ENCODE assay signal across 24 cellular contexts in genomic region chr12:70577283-70577634, GRCh38. TPM values are rescaled to one million over a fixed set of nuclear protein-coding genes. Genes with fewer than 3 reads are reported as not detected.
DNase-seq lines count a peak whose midpoint lies in the region; ATAC-seq, FAIRE-seq and TF ChIP-seq lines count a peak whose summit lies in the region.
"Had no signal": no experiment of that assay in that cellular context is flagged by ENCODE, and none has a peak within 500 bp of the region (broad histone marks: within the 10 kb centered on the region; RNA-seq: fewer than 3 reads in every experiment).

No MANE protein-coding gene starts in this region.

- H3K27me3 Mint-ChIP-seq in CD4-positive, alpha-beta T cell = peaks cover 10% of the 10 kb centered on the region
- no peaks in the 10 kb centered on the region for H3K27me3 Mint-ChIP-seq in HFFc6 (ENCODE audit: insufficient read depth)
- peaks cover 0 to 34% of the 10 kb centered on the region in 2 donors for H3K27me3 Mint-ChIP-seq in effector memory CD8-positive, alpha-beta T cell
- H3K27me3 Mint-ChIP-seq: stimulated activated naive B cell treated with anti-CD40 and anti-IgM and Interleukin-4, amounts not matched to agents 10 μg/mL and 1 μg/mL and 100 μg/mL, for 72 hours had no signal

- no peaks in the 10 kb centered on the region for H3K9me3 ChIP-seq in CD4-positive, alpha-beta T cell (ENCODE audit: control insufficient read depth, low read length)
- no peaks in the 10 kb centered on the region for H3K9me3 ChIP-seq in OCI-LY7 (ENCODE audit: low read length)
- H3K9me3 ChIP-seq in endothelial cell of umbilical vein (replicated peaks; ENCODE audit: control insufficient read depth, insufficient read depth, low read length) = no peaks in the 10 kb centered on the region
- H3K9me3 ChIP-seq: heart right ventricle, psoas muscle, suprapubic skin had no signal

- no peaks in the 10 kb centered on the region for H3K27me3 ChIP-seq in CD4-positive, alpha-beta T cell (ENCODE audit: control insufficient read depth, insufficient read depth, low read length)
- no peaks in the 10 kb centered on the region for H3K27me3 ChIP-seq in endothelial cell of umbilical vein (ENCODE audit: control insufficient read depth in 2 of 2, insufficient read depth in 2 of 2, low read length in 2 of 2)
- H3K27me3 ChIP-seq: heart right ventricle, suprapubic skin had no signal

- BruUV-seq in OCI-LY7 (replicated peaks; lab: Mats Ljungman, UMichigan) = no TSS peak
- no TSS peak for BruUV-seq in endothelial cell of umbilical vein (replicated peaks; lab: Mats Ljungman, UMichigan)

- no peak overlapping the region for H3K4me3 Mint-ChIP-seq in CD4-positive, alpha-beta T cell
- no peak overlapping the region for H3K4me3 Mint-ChIP-seq in HFFc6
- no peak overlapping the region for H3K4me3 Mint-ChIP-seq in effector memory CD8-positive, alpha-beta T cell
- H3K4me3 Mint-ChIP-seq: activated naive CD4-positive, alpha-beta T cell treated with anti-CD3 and anti-CD28 coated beads for 36 hours; activated T-helper 1 cell treated with anti-CD3 and anti-CD28 coated beads, Interleukin-12 subunit alpha, Interleukin-12 subunit beta, Interleukin-2, Interleukin-4 antibody, amounts not matched to agents 30 ng/mL and 10 ng/mL and 1 ng/mL, durations not matched to agents 14 hours and 24 hours and 36 hours; CD4-positive, CD25-positive, alpha-beta regulatory T cell; mesothelial cell of epicardium; naive thymus-derived CD4-positive, alpha-beta T cell; stimulated activated naive B cell treated with anti-CD40 and anti-IgM and Interleukin-4, amounts not matched to agents 10 μg/mL and 1 μg/mL and 100 μg/mL, for 72 hours; WTC11 had no signal

- no peaks in the 10 kb centered on the region for H3K9me2 ChIP-seq in OCI-LY7 (ENCODE audit: insufficient read depth, low read length)

- dilution Hi-C loops in endothelial cell of umbilical vein (cut with MboI; ENCODE audit: extremely low pct_ligation_motif_present, low sequenced_read_pairs) = no loop called here

- peak; percentile 5 for TF ChIP-seq CTCF in CD4-positive, alpha-beta T cell (IDR thresholded peaks at IDR 0.05)
- TF ChIP-seq CTCF in HFFc6 (IDR thresholded peaks at IDR 0.05) = peak; percentile 48
- TF ChIP-seq CTCF in OCI-LY7 (conservative IDR thresholded peaks at IDR 0.05; ENCODE audit: low read length) = peak; percentile 14; the same call in 1 of the 2 replicates
- no peak for TF ChIP-seq CTCF in endothelial cell of umbilical vein (IDR thresholded peaks at IDR 0.05; ENCODE audit: extremely low read depth in 1 of 2, insufficient read depth in 1 of 2, low read depth in 1 of 2, low read length in 2 of 2)

- TF ChIP-seq POLR2A in endothelial cell of umbilical vein (IDR thresholded peaks at IDR 0.05; ENCODE audit: low read depth, low read length) = peak; percentile 25

- H3K27ac Mint-ChIP-seq in CD4-positive, alpha-beta T cell = no peak overlapping the region
- H3K27ac Mint-ChIP-seq in HFFc6 = no peak overlapping the region
- H3K27ac Mint-ChIP-seq in effector memory CD8-positive, alpha-beta T cell = no peak overlapping the region
- H3K27ac Mint-ChIP-seq: activated naive CD4-positive, alpha-beta T cell treated with anti-CD3 and anti-CD28 coated beads for 36 hours; activated T-helper 1 cell treated with anti-CD3 and anti-CD28 coated beads, Interleukin-12 subunit alpha, Interleukin-12 subunit beta, Interleukin-2, Interleukin-4 antibody, amounts not matched to agents 30 ng/mL and 10 ng/mL and 1 ng/mL, durations not matched to agents 14 hours and 24 hours and 36 hours; CD4-positive, CD25-positive, alpha-beta regulatory T cell; mesothelial cell of epicardium; naive thymus-derived CD4-positive, alpha-beta T cell; stimulated activated naive B cell treated with anti-CD40 and anti-IgM and Interleukin-4, amounts not matched to agents 10 μg/mL and 1 μg/mL and 100 μg/mL, for 72 hours; WTC11 had no signal

- no peak for ATAC-seq in CD4-positive, alpha-beta T cell (ENCODE audit: poor library complexity)
- ATAC-seq in GM21619 (IDR thresholded peaks at IDR 0.05; ENCODE audit: unreplicated experiment) = no peak
- ATAC-seq in effector memory CD8-positive, alpha-beta T cell (replicated peaks) = no peak
- ATAC-seq: naive thymus-derived CD4-positive, alpha-beta T cell; Right ventricle myocardium inferior had no signal

- no peaks in the 10 kb centered on the region for H3K4me1 ChIP-seq in OCI-LY7 (ENCODE audit: insufficient read depth, low read length, poor library complexity, severe bottlenecking)
- H3K4me1 ChIP-seq in endothelial cell of umbilical vein (ENCODE audit: control insufficient read depth, extremely low read depth, insufficient read depth, low read length) = peaks cover 15% of the 10 kb centered on the region
- H3K4me1 ChIP-seq: psoas muscle, suprapubic skin had no signal

- DNase-seq in CD4-positive, alpha-beta T cell = no peak
- DNase-seq in HFFc6 (no peak), OCI-LY7 (ENCODE audit: low spot score) (no peak), endothelial cell of umbilical vein (ENCODE audit: low read depth, low spot score) (no peak), NCI-H1930 (lab: John Stamatoyannopoulos, UW) (no peak)
- no peak for DNase-seq in stimulated activated CD4-positive, alpha-beta T cell treated with anti-CD3 and anti-CD28 coated beads, Interleukin-4, amount 100 ng/mL, for 4 hours
- DNase-seq in effector memory CD8-positive, alpha-beta T cell = no peak
- DNase-seq: activated CD4-positive, alpha-beta T cell treated with anti-CD3 and anti-CD28 coated beads, Interleukin-2, amount 50 U/mL, for 1 hour; activated CD8-positive, alpha-beta memory T cell treated with anti-CD3 and anti-CD28 coated beads, Interleukin-2, amount 50 U/mL, for 4 hours; activated naive CD4-positive, alpha-beta T cell treated with anti-CD3 and anti-CD28 coated beads for 36 hours; effector CD8-positive, alpha-beta T cell; GOT3; heart right ventricle; psoas muscle; stimulated activated naive B cell treated with anti-CD40 and anti-IgM and Interleukin-4, amounts not matched to agents 10 μg/mL and 1 μg/mL and 100 μg/mL, for 72 hours had no signal

- no peak overlapping the region for H3K4me2 ChIP-seq in OCI-LY7 (ENCODE audit: low read length)
- H3K4me2 ChIP-seq in endothelial cell of umbilical vein (ENCODE audit: insufficient read depth, low read length) = no peak overlapping the region

- intact Hi-C loops in CD4-positive, alpha-beta T cell (cut with DNase I, micrococcal nuclease) = loop anchor here (1.0 to 10.0 kb wide), 4 partner anchors 362 to 1222 kb away; partner anchors contain the start of gene YEATS4 (in 1 of the 2)
- intact Hi-C loops in OCI-LY7 (cut with micrococcal nuclease; ENCODE audit: unreplicated experiment) (loop anchor here (1.0 to 10.0 kb wide), 5 partner anchors 90 to 698 kb away; partner anchors contain the start of gene KCNMB4), endothelial cell of umbilical vein (cut with micrococcal nuclease) (loop anchor here (1.0 to 10.0 kb wide), 4 partner anchors 142 to 792 kb away; no protein-coding TSS in a partner anchor)

- H3K9ac ChIP-seq in endothelial cell of umbilical vein (replicated peaks; ENCODE audit: extremely low read depth, insufficient read depth, low read length) = no peak overlapping the region

- H3K9me1 ChIP-seq in endothelial cell of umbilical vein (replicated peaks; ENCODE audit: control insufficient read depth, extremely low read depth, insufficient read depth, low read length) = no peaks in the 10 kb centered on the region

- FAIRE-seq in endothelial cell of umbilical vein (lab: Jason Lieb, UNC) = no peak
- FAIRE-seq: urothelium cell line had no signal

- H3K79me2 ChIP-seq in OCI-LY7 (ENCODE audit: insufficient read depth, low read depth, low read length) = no peaks in the 10 kb centered on the region
- no peaks in the 10 kb centered on the region for H3K79me2 ChIP-seq in endothelial cell of umbilical vein (ENCODE audit: control insufficient read depth, insufficient read depth, low read length)

- H3K4me1 Mint-ChIP-seq in CD4-positive, alpha-beta T cell (ENCODE audit: low read depth) = no peaks in the 10 kb centered on the region
- peaks cover 19% of the 10 kb centered on the region for H3K4me1 Mint-ChIP-seq in HFFc6 (ENCODE audit: low read depth)
- no peaks in the 10 kb centered on the region for H3K4me1 Mint-ChIP-seq in effector memory CD8-positive, alpha-beta T cell (ENCODE audit: low read depth in 2 of 2)
- H3K4me1 Mint-ChIP-seq: CD4-positive, CD25-positive, alpha-beta regulatory T cell; mesothelial cell of epicardium; naive thymus-derived CD4-positive, alpha-beta T cell; stimulated activated naive B cell treated with anti-CD40 and anti-IgM and Interleukin-4, amounts not matched to agents 10 μg/mL and 1 μg/mL and 100 μg/mL, for 72 hours had no signal

- POLR2A ChIA-PET in CD4-positive, alpha-beta T cell (lab: Charles Lee) = no interaction called here
- POLR2A ChIA-PET in OCI-LY7 (lab: Charles Lee) (interaction anchor here (0.6 to 1.2 kb wide), 7 partner anchors 116 to 992 kb away, joined by 3 to 6 read pairs (median 3); partner anchors contain the start of gene CCT2), endothelial cell of umbilical vein (lab: Charles Lee) (no interaction called here)

- H4K20me1 ChIP-seq in OCI-LY7 (ENCODE audit: insufficient read depth, low read length) (no peaks in the 10 kb centered on the region), endothelial cell of umbilical vein (replicated peaks; ENCODE audit: control insufficient read depth, extremely low read depth, insufficient read depth, low read length) (no peaks in the 10 kb centered on the region)

- H2AFZ ChIP-seq in OCI-LY7 (ENCODE audit: low read length) (no peak overlapping the region), endothelial cell of umbilical vein (ENCODE audit: low read depth, low read length) (no peak overlapping the region)

- H3K36me3 Mint-ChIP-seq in CD4-positive, alpha-beta T cell (ENCODE audit: low read depth) = no peaks in the 10 kb centered on the region
- H3K36me3 Mint-ChIP-seq in HFFc6 (ENCODE audit: low read depth) = no peaks in the 10 kb centered on the region
- H3K36me3 Mint-ChIP-seq in effector memory CD8-positive, alpha-beta T cell (ENCODE audit: insufficient read depth) = no peaks in the 10 kb centered on the region
- H3K36me3 Mint-ChIP-seq: CD4-positive, CD25-positive, alpha-beta regulatory T cell; mesothelial cell of epicardium; naive thymus-derived CD4-positive, alpha-beta T cell; stimulated activated naive B cell treated with anti-CD40 and anti-IgM and Interleukin-4, amounts not matched to agents 10 μg/mL and 1 μg/mL and 100 μg/mL, for 72 hours; WTC11 had no signal

- H3K27ac ChIP-seq in CD4-positive, alpha-beta T cell (ENCODE audit: low read depth, low read length) = no peak overlapping the region
- H3K27ac ChIP-seq in OCI-LY7 (ENCODE audit: low read depth, low read length, poor library complexity, severe bottlenecking) (no peak overlapping the region), endothelial cell of umbilical vein (ENCODE audit: insufficient read depth, low read depth, low read length) (no peak overlapping the region)
- H3K27ac ChIP-seq: psoas muscle, suprapubic skin had no signal

- CTCF ChIA-PET in CD4-positive, alpha-beta T cell (lab: Charles Lee) = interaction anchor here (1.0 to 1.8 kb wide), 4 partner anchors 676 to 1220 kb away, joined by 3 to 16 read pairs (median 6); no protein-coding TSS in a partner anchor
- CTCF ChIA-PET in OCI-LY7 (lab: Charles Lee; ENCODE audit: unreplicated experiment) = interaction anchor here (1.0 kb wide), 1 partner anchor 697 kb away, joined by 8 read pairs; no protein-coding TSS in a partner anchor
- CTCF ChIA-PET in endothelial cell of umbilical vein (lab: Charles Lee) = interaction anchor here (0.6 to 3.9 kb wide), 46 partner anchors 8 to 1059 kb away, joined by 3 to 62 read pairs (median 4); no protein-coding TSS in a partner anchor

- no peaks in the 10 kb centered on the region for H3K9me3 Mint-ChIP-seq in CD4-positive, alpha-beta T cell
- H3K9me3 Mint-ChIP-seq in HFFc6 = no peaks in the 10 kb centered on the region
- H3K9me3 Mint-ChIP-seq in effector memory CD8-positive, alpha-beta T cell = no peaks in the 10 kb centered on the region
- H3K9me3 Mint-ChIP-seq: activated naive CD4-positive, alpha-beta T cell treated with anti-CD3 and anti-CD28 coated beads for 36 hours; activated T-helper 1 cell treated with anti-CD3 and anti-CD28 coated beads, Interleukin-12 subunit alpha, Interleukin-12 subunit beta, Interleukin-2, Interleukin-4 antibody, amounts not matched to agents 30 ng/mL and 10 ng/mL and 1 ng/mL, durations not matched to agents 14 hours and 24 hours and 36 hours; CD4-positive, CD25-positive, alpha-beta regulatory T cell; mesothelial cell of epicardium; naive thymus-derived CD4-positive, alpha-beta T cell; stimulated activated naive B cell treated with anti-CD40 and anti-IgM and Interleukin-4, amounts not matched to agents 10 μg/mL and 1 μg/mL and 100 μg/mL, for 72 hours; WTC11 had no signal

- H3K36me3 ChIP-seq in OCI-LY7 (ENCODE audit: insufficient read depth, low read length) = no peaks in the 10 kb centered on the region
- H3K36me3 ChIP-seq in endothelial cell of umbilical vein (ENCODE audit: control insufficient read depth in 2 of 2, extremely low read depth in 1 of 2, insufficient read depth in 2 of 2, low read length in 2 of 2) = peaks cover 33 to 50% of the 10 kb centered on the region in 2 experiments
- H3K36me3 ChIP-seq: suprapubic skin had no signal

- H3K4me3 ChIP-seq in OCI-LY7 (ENCODE audit: low read depth, low read length, poor library complexity, severe bottlenecking) = no peak overlapping the region
- no peak overlapping the region for H3K4me3 ChIP-seq in endothelial cell of umbilical vein (replicated peaks in 1 of 3; ENCODE audit: insufficient read depth in 1 of 3, low read depth in 1 of 3, low read length in 3 of 3)
- H3K4me3 ChIP-seq: heart right ventricle, psoas muscle, suprapubic skin had no signal

RNA-seq across cellular contexts. Expression of gene PTPRB, which starts 60.0 kb away (rescaled TPM):
- not detected for total RNA-seq in CD4-positive, alpha-beta T cell
- 1 to 10 TPM; 2.6 to 4.3 (median 3.1) TPM for total RNA-seq in HFFc6 (2021; fragmentation: NEBNext Ultra II Directional; extraction: Animal tissue kit (Norgen Biotek cat#: 25700))
- not detected in 2 replicates for total RNA-seq in OCI-LY7 (2014; rRNA removed; shearing (Covaris generic))
- total RNA-seq in OCI-LY7 (2022) (not detected in 2 replicates), endothelial cell of umbilical vein (150 and 151 TPM in 2 replicates)
- polyA plus RNA-seq in endothelial cell of umbilical vein = 64.1 and 66.4 TPM in 2 replicates
- 46.2 and 51.4 TPM in 2 replicates for polyA plus RNA-seq in endothelial cell of umbilical vein (2011; cell fraction: cytosol; rRNA removed)
- 231 and 235 TPM in 2 replicates for polyA plus RNA-seq in endothelial cell of umbilical vein (2011; cell fraction: nucleus; rRNA removed)
- polyA plus RNA-seq in endothelial cell of umbilical vein (2012) = 45.3 and 57.4 TPM in 2 replicates
- polyA minus RNA-seq in endothelial cell of umbilical vein = 454 and 506 TPM in 2 replicates
- 0.82 TPM for polyA minus RNA-seq in endothelial cell of umbilical vein (2011; cell fraction: cytosol; rRNA and poly(A)+ RNA removed)
- 485 and 688 TPM in 2 replicates for polyA minus RNA-seq in endothelial cell of umbilical vein (2011; cell fraction: nucleus; rRNA and poly(A)+ RNA removed)
- total RNA-seq: activated naive CD4-positive, alpha-beta T cell treated with anti-CD3 and anti-CD28 coated beads for 36 hours; activated T-helper 1 cell treated with anti-CD3 and anti-CD28 coated beads, Interleukin-12 subunit alpha, Interleukin-12 subunit beta, Interleukin-2, Interleukin-4 antibody, amounts not matched to agents 30 ng/mL and 10 ng/mL and 1 ng/mL, durations not matched to agents 14 hours and 24 hours and 36 hours; CD4-positive, CD25-positive, alpha-beta regulatory T cell had no signal
- polyA plus RNA-seq: CD4-positive, CD25-positive, alpha-beta regulatory T cell; naive thymus-derived CD4-positive, alpha-beta T cell had no signal

Comparison
In these comparisons a context has a peak if more than half of its experiments do, and no peak if none do; other contexts are left out.
1. CTCF ChIP-seq: peak in CD4-positive, alpha-beta T cell (single experiment), HFFc6 (single experiment) and OCI-LY7 (single experiment); none in endothelial cell of umbilical vein (0 of 2).
2. RNA of gene PTPRB, which starts 60.0 kb away (total RNA-seq): 150 to 151 TPM in endothelial cell of umbilical vein; 2.6 to 4.3 TPM in HFFc6, not detected in CD4-positive, alpha-beta T cell and not detected in OCI-LY7; every median in the first group is over 10 times any median in the second.